Comparison of ENCODE assay signal across 1 cellular context in the genomic region with DNA sequence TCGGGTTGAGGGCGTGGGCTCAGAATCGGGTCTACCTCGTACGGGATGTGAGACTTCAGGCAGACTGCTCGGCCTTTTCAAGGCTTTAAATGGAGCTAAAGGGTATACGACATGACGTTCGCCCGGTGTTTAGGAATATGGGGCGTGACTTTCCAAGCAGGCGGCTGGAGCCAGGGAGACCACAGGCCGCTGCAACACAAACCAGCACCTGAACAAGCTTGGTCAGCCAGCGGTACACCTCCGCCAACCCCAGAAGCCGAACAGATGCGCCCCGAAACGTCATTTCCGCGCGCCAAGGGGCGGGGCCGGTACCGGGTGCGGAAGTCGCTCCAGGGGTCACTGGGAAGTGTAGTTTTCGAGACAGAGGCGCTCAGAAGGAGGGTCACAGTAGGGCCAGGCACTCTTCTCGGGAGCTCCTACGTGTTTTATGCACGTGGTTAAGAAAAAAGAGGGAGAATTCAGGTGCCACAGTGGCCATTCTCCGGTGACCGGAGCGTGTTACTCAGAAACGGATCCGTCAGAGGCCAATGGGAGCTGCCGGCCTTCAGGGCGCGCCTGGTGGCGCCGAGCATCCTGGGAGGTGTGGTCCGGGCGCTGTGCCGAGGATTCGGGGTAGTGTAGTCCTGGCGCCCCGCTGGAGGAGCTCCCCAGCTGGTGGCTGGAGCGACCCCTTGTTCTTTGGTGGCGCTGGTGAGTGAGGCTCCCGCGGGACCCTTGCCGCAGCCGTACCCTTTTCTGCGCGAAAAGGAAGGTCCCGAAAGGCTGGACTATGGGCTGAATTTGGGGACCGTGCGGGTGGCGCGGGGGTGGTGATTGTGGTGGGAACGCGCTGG.
TF ChIP-seq lines count a peak whose summit lies in the region.

A gene (plus strand): TSS at position 613 of the 833 bp plus-strand sequence. CDS start 17,160 bp downstream, outside the sequence.

TF ChIP-seq in HepG2, 621 proteins besides CTCF, POLR2A, EP300 and RAD21 (continued from another document and continues in another):
- TF ChIP-seq, protein P1, sequence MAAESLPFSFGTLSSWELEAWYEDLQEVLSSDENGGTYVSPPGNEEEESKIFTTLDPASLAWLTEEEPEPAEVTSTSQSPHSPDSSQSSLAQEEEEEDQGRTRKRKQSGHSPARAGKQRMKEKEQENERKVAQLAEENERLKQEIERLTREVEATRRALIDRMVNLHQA (CRISPR knock-in tag; IDR thresholded peaks at IDR 0.05), result peak; percentile 14; the same call in 1 of the 2 replicates
- TF ChIP-seq ZC3H4 (CRISPR knock-in tag; IDR thresholded peaks at IDR 0.05; ENCODE audit: borderline replicate concordance), result 0 out of 2 replicates have a peak, but pooled peaks have one; percentile 25
- peak; percentile 34 for TF ChIP-seq ZNF547 (CRISPR knock-in tag; IDR thresholded peaks at IDR 0.05)
- TF ChIP-seq, protein P2, sequence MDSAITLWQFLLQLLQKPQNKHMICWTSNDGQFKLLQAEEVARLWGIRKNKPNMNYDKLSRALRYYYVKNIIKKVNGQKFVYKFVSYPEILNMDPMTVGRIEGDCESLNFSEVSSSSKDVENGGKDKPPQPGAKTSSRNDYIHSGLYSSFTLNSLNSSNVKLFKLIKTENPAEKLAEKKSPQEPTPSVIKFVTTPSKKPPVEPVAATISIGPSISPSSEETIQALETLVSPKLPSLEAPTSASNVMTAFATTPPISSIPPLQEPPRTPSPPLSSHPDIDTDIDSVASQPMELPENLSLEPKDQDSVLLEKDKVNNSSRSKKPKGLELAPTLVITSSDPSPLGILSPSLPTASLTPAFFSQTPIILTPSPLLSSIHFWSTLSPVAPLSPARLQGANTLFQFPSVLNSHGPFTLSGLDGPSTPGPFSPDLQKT (CRISPR knock-in tag; IDR thresholded peaks at IDR 0.05; ENCODE audit: borderline replicate concordance), result peak; percentile 79; the same call in 1 of the 2 replicates
- no peak for TF ChIP-seq PRMT3 (CRISPR knock-in tag; IDR thresholded peaks at IDR 0.05; ENCODE audit: borderline replicate concordance, low read depth)
- TF ChIP-seq, protein P3, sequence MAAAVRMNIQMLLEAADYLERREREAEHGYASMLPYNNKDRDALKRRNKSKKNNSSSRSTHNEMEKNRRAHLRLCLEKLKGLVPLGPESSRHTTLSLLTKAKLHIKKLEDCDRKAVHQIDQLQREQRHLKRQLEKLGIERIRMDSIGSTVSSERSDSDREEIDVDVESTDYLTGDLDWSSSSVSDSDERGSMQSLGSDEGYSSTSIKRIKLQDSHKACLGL (CRISPR knock-in tag; IDR thresholded peaks at IDR 0.05), result peak; percentile 62; the same call in 1 of the 2 replicates
- peak; percentile 61; the same call in 1 of the 2 replicates for TF ChIP-seq HNRNPL (IDR thresholded peaks at IDR 0.05; ENCODE audit: low read depth, low read length)
- 0 out of 2 replicates have a peak, but pooled peaks have one; percentile 32 for TF ChIP-seq ZNF260 (CRISPR knock-in tag; IDR thresholded peaks at IDR 0.05; ENCODE audit: borderline replicate concordance, low read depth)
- TF ChIP-seq, protein P4, sequence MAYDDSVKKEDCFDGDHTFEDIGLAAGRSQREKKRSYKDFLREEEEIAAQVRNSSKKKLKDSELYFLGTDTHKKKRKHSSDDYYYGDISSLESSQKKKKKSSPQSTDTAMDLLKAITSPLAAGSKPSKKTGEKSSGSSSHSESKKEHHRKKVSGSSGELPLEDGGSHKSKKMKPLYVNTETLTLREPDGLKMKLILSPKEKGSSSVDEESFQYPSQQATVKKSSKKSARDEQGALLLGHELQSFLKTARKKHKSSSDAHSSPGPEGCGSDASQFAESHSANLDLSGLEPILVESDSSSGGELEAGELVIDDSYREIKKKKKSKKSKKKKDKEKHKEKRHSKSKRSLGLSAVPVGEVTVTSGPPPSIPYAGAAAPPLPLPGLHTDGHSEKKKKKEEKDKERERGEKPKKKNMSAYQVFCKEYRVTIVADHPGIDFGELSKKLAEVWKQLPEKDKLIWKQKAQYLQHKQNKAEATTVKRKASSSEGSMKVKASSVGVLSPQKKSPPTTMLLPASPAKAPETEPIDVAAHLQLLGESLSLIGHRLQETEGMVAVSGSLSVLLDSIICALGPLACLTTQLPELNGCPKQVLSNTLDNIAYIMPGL (CRISPR knock-in tag; IDR thresholded peaks at IDR 0.05; ENCODE audit: borderline replicate concordance in 1 of 2, low read depth in 1 of 2), result peak; percentile 88 to 96
- peak; percentile 77 for TF ChIP-seq ZNF883 (CRISPR knock-in tag; IDR thresholded peaks at IDR 0.05; ENCODE audit: not compliant biosample characterization)
- TF ChIP-seq ZNF598 (CRISPR knock-in tag; IDR thresholded peaks at IDR 0.05; ENCODE audit: borderline replicate concordance), result peak; percentile 76
- TF ChIP-seq ATRX (CRISPR knock-in tag; IDR thresholded peaks at IDR 0.05; ENCODE audit: borderline replicate concordance), result no peak
- TF ChIP-seq, protein P5, sequence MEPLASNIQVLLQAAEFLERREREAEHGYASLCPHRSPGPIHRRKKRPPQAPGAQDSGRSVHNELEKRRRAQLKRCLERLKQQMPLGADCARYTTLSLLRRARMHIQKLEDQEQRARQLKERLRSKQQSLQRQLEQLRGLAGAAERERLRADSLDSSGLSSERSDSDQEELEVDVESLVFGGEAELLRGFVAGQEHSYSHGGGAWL (CRISPR knock-in tag; IDR thresholded peaks at IDR 0.05), result peak; percentile 52
- peak; percentile 1; the same call in 1 of the 2 replicates for TF ChIP-seq ZNF589 (CRISPR knock-in tag; conservative IDR thresholded peaks at IDR 0.05)
- peak; percentile 56 for TF ChIP-seq RXRA (CRISPR knock-in tag; IDR thresholded peaks at IDR 0.05)
- no peak for TF ChIP-seq HNF4G (IDR thresholded peaks at IDR 0.05; ENCODE audit: borderline replicate concordance, low read depth, low read length)
- no peak for TF ChIP-seq HNF4G (CRISPR knock-in tag; IDR thresholded peaks at IDR 0.05; ENCODE audit: borderline replicate concordance, low read depth)
- TF ChIP-seq ZNF337 (CRISPR knock-in tag; IDR thresholded peaks at IDR 0.05; ENCODE audit: borderline replicate concordance, low read depth), result peak; percentile 86; the same call in 1 of the 2 replicates
- no peak for TF ChIP-seq ZNF468 (CRISPR knock-in tag; IDR thresholded peaks at IDR 0.05)
- peak; percentile 68; the same call in 1 of the 2 replicates for TF ChIP-seq ZFP62 (CRISPR knock-in tag; IDR thresholded peaks at IDR 0.05)
- TF ChIP-seq, protein P6, sequence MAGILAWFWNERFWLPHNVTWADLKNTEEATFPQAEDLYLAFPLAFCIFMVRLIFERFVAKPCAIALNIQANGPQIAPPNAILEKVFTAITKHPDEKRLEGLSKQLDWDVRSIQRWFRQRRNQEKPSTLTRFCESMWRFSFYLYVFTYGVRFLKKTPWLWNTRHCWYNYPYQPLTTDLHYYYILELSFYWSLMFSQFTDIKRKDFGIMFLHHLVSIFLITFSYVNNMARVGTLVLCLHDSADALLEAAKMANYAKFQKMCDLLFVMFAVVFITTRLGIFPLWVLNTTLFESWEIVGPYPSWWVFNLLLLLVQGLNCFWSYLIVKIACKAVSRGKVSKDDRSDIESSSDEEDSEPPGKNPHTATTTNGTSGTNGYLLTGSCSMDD (CRISPR knock-in tag; IDR thresholded peaks at IDR 0.05), result peak; percentile 62; the same call in 1 of the 2 replicates
- TF ChIP-seq ZNF678 (CRISPR knock-in tag; IDR thresholded peaks at IDR 0.05), result no peak; the same call in 1 of the 2 replicates
- TF ChIP-seq HNRNPK (IDR thresholded peaks at IDR 0.05; ENCODE audit: low read depth, low read length, poor library complexity, severe bottlenecking), result no peak
- TF ChIP-seq, protein P7, sequence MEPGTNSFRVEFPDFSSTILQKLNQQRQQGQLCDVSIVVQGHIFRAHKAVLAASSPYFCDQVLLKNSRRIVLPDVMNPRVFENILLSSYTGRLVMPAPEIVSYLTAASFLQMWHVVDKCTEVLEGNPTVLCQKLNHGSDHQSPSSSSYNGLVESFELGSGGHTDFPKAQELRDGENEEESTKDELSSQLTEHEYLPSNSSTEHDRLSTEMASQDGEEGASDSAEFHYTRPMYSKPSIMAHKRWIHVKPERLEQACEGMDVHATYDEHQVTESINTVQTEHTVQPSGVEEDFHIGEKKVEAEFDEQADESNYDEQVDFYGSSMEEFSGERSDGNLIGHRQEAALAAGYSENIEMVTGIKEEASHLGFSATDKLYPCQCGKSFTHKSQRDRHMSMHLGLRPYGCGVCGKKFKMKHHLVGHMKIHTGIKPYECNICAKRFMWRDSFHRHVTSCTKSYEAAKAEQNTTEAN (CRISPR knock-in tag; conservative IDR thresholded peaks at IDR 0.05), result peak; percentile 21; the same call in 1 of the 2 replicates
- TF ChIP-seq ZNF225 (CRISPR knock-in tag; IDR thresholded peaks at IDR 0.05), result peak; percentile 64
- TF ChIP-seq ARID2 (CRISPR knock-in tag; IDR thresholded peaks at IDR 0.05; ENCODE audit: borderline replicate concordance), result 0 out of 2 replicates have a peak, but pooled peaks have one; percentile 11
- peak; percentile 53 for TF ChIP-seq STAG1 (CRISPR knock-in tag; IDR thresholded peaks at IDR 0.05)
- TF ChIP-seq, protein P8, sequence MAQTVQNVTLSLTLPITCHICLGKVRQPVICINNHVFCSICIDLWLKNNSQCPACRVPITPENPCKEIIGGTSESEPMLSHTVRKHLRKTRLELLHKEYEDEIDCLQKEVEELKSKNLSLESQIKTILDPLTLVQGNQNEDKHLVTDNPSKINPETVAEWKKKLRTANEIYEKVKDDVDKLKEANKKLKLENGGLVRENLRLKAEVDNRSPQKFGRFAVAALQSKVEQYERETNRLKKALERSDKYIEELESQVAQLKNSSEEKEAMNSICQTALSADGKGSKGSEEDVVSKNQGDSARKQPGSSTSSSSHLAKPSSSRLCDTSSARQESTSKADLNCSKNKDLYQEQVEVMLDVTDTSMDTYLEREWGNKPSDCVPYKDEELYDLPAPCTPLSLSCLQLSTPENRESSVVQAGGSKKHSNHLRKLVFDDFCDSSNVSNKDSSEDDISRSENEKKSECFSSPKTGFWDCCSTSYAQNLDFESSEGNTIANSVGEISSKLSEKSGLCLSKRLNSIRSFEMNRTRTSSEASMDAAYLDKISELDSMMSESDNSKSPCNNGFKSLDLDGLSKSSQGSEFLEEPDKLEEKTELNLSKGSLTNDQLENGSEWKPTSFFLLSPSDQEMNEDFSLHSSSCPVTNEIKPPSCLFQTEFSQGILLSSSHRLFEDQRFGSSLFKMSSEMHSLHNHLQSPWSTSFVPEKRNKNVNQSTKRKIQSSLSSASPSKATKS (CRISPR knock-in tag; IDR thresholded peaks at IDR 0.05), result peak; percentile 98
- TF ChIP-seq, protein P9, sequence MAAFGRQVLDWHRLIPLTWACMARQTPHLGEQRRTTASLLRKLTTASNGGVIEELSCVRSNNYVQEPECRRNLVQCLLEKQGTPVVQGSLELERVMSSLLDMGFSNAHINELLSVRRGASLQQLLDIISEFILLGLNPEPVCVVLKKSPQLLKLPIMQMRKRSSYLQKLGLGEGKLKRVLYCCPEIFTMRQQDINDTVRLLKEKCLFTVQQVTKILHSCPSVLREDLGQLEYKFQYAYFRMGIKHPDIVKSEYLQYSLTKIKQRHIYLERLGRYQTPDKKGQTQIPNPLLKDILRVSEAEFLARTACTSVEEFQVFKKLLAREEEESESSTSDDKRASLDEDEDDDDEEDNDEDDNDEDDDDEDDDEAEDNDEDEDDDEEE (CRISPR knock-in tag; IDR thresholded peaks at IDR 0.05), result no peak
- TF ChIP-seq ZNF296 (CRISPR knock-in tag; conservative IDR thresholded peaks at IDR 0.05), result no peak; the same call in 1 of the 2 replicates
- no peak for TF ChIP-seq SMYD3 (CRISPR knock-in tag; IDR thresholded peaks at IDR 0.05)
- TF ChIP-seq ZNF354B (CRISPR knock-in tag; IDR thresholded peaks at IDR 0.05), result no peak
- TF ChIP-seq ZNF3 (CRISPR knock-in tag; IDR thresholded peaks at IDR 0.05), result no peak
- peak; percentile 89 for TF ChIP-seq ZNF367 (CRISPR knock-in tag; IDR thresholded peaks at IDR 0.05; ENCODE audit: borderline replicate concordance)
- TF ChIP-seq, protein P10, sequence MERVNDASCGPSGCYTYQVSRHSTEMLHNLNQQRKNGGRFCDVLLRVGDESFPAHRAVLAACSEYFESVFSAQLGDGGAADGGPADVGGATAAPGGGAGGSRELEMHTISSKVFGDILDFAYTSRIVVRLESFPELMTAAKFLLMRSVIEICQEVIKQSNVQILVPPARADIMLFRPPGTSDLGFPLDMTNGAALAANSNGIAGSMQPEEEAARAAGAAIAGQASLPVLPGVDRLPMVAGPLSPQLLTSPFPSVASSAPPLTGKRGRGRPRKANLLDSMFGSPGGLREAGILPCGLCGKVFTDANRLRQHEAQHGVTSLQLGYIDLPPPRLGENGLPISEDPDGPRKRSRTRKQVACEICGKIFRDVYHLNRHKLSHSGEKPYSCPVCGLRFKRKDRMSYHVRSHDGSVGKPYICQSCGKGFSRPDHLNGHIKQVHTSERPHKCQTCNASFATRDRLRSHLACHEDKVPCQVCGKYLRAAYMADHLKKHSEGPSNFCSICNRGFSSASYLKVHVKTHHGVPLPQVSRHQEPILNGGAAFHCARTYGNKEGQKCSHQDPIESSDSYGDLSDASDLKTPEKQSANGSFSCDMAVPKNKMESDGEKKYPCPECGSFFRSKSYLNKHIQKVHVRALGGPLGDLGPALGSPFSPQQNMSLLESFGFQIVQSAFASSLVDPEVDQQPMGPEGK (CRISPR knock-in tag; IDR thresholded peaks at IDR 0.05), result peak; percentile 8
- TF ChIP-seq, protein P11, sequence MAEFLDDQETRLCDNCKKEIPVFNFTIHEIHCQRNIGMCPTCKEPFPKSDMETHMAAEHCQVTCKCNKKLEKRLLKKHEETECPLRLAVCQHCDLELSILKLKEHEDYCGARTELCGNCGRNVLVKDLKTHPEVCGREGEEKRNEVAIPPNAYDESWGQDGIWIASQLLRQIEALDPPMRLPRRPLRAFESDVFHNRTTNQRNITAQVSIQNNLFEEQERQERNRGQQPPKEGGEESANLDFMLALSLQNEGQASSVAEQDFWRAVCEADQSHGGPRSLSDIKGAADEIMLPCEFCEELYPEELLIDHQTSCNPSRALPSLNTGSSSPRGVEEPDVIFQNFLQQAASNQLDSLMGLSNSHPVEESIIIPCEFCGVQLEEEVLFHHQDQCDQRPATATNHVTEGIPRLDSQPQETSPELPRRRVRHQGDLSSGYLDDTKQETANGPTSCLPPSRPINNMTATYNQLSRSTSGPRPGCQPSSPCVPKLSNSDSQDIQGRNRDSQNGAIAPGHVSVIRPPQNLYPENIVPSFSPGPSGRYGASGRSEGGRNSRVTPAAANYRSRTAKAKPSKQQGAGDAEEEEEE (CRISPR knock-in tag; IDR thresholded peaks at IDR 0.05; ENCODE audit: borderline replicate concordance), result peak; percentile 90; the same call in 1 of the 2 replicates
- TF ChIP-seq ZNF709 (CRISPR knock-in tag; IDR thresholded peaks at IDR 0.05), result no peak
- no peak; the same call in 1 of the 2 replicates for TF ChIP-seq ZNF460 (CRISPR knock-in tag; IDR thresholded peaks at IDR 0.05; ENCODE audit: borderline replicate concordance)
- TF ChIP-seq SRF (IDR thresholded peaks at IDR 0.05; ENCODE audit: low read depth, low read length), result peak; percentile 78; the same call in 1 of the 2 replicates
- peak; percentile 53; the same call in 1 of the 2 replicates for TF ChIP-seq ELF3 (CRISPR knock-in tag; IDR thresholded peaks at IDR 0.05)
- TF ChIP-seq DPF2 (CRISPR knock-in tag; IDR thresholded peaks at IDR 0.05; ENCODE audit: borderline replicate concordance, low read depth), result no peak
- peak; percentile 74 for TF ChIP-seq EED (CRISPR knock-in tag; IDR thresholded peaks at IDR 0.05)
- no peak for TF ChIP-seq ZNF839 (CRISPR knock-in tag; IDR thresholded peaks at IDR 0.05; ENCODE audit: borderline replicate concordance)
- TF ChIP-seq SOX6 (IDR thresholded peaks at IDR 0.05), result no peak
- TF ChIP-seq SOX6 (CRISPR knock-in tag; IDR thresholded peaks at IDR 0.05), result peak; percentile 75
